ENCODE assay signal across 17 cellular contexts in the genomic region with DNA sequence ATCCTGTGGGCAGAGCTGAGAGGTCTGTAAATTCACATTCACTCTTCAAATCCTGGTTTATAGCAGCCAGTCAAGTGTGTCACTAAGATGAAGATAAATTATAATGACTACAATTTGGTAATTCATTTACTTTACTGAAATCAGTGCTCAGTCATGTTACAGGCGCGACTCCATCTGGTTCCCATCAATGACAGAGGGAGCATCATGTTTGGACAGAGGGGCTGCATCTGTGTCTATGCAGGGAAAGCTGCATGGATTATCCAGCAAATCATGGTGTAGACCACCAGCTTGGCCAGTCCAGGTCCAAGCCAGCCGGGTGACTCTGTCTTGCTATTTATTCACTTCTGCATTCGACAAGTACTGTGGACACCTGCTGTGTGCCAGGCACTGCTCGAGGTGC.
DNase-seq lines count a peak whose midpoint lies in the region; ATAC-seq and TF ChIP-seq lines count a peak whose summit lies in the region.
"Had no signal": no experiment of that assay in that cellular context is flagged by ENCODE, and none has a peak within 500 bp of the region (broad histone marks: within the 10 kb centered on the region; RNA-seq: fewer than 3 reads in every experiment).

No MANE protein-coding gene starts in this region.

- H3K27me3 Mint-ChIP-seq in activated T-cell treated with anti-CD3 and anti-CD28 coated beads, Interleukin-2, amount 50 U/mL, for 4 hours (ENCODE audit: low read depth) = no peaks in the 10 kb centered on the region
- H3K27me3 Mint-ChIP-seq: memory B cell had no signal

- ATAC-seq in right cardiac atrium = no peak
- no peak for ATAC-seq in HG03095 (IDR thresholded peaks at IDR 0.05; ENCODE audit: unreplicated experiment)
- ATAC-seq in activated T-cell treated with anti-CD3 and anti-CD28 coated beads, Interleukin-2, amount 50 U/mL, for 4 hours = no peak

- H3K4me3 ChIP-seq in BE2C (ENCODE audit: low read depth, low read length) (no peak overlapping the region), right cardiac atrium (ENCODE audit: low read length) (no peak overlapping the region), skeletal muscle satellite cell (ENCODE audit: low read length) (no peak overlapping the region)

- no peak for TF ChIP-seq CTCF in BE2C (IDR thresholded peaks at IDR 0.05; ENCODE audit: low read depth, low read length)

- H3K27me3 ChIP-seq in BE2C (no peaks in the 10 kb centered on the region), right cardiac atrium (ENCODE audit: control insufficient read depth, insufficient read depth) (no peaks in the 10 kb centered on the region), skeletal muscle satellite cell (ENCODE audit: control insufficient read depth, insufficient read depth, low read length) (no peaks in the 10 kb centered on the region)

- H3K4me2 ChIP-seq in skeletal muscle satellite cell (ENCODE audit: low read length) = no peak overlapping the region
- H3K4me2 ChIP-seq: KMS-11 had no signal

- intact Hi-C loops in right cardiac atrium (cut with DNase I) = no loop called here

- no peaks in the 10 kb centered on the region for H3K36me3 ChIP-seq in BE2C
- no peaks in the 10 kb centered on the region for H3K36me3 ChIP-seq in skeletal muscle satellite cell (ENCODE audit: insufficient read depth, low read length)

- H3K4me1 ChIP-seq in BE2C (peaks cover 44% of the 10 kb centered on the region), right cardiac atrium (ENCODE audit: control insufficient read depth, insufficient read depth, low read length) (peaks cover 21% of the 10 kb centered on the region), skeletal muscle satellite cell (ENCODE audit: control insufficient read depth, insufficient read depth, low read length) (peaks cover 55% of the 10 kb centered on the region)

- 96% methylated on average over 5 of the region's 5 CpGs for WGBS in right cardiac atrium

- peak overlapping the region; percentile 29 for H3K9ac ChIP-seq in skeletal muscle satellite cell (ENCODE audit: low read depth, low read length)
- H3K9ac ChIP-seq: KMS-11 had no signal

- no peaks in the 10 kb centered on the region for H3K9me3 Mint-ChIP-seq in activated T-cell treated with anti-CD3 and anti-CD28 coated beads, Interleukin-2, amount 50 U/mL, for 4 hours
- H3K9me3 Mint-ChIP-seq: activated naive CD4-positive, alpha-beta T cell treated with anti-CD3 and anti-CD28 coated beads, Interleukin-2, amount 50 U/mL, for 72 hours; activated T-helper 1 cell treated with anti-CD3 and anti-CD28 coated beads, Interleukin-12 subunit alpha, Interleukin-12 subunit beta, Interleukin-2, Interleukin-4 antibody, amounts not matched to agents 30 ng/mL and 10 ng/mL and 1 ng/mL, durations not matched to agents 14 hours and 24 hours and 36 hours; memory B cell had no signal

- DNase-seq in BE2C (peak; percentile 73), SK-N-DZ (ENCODE audit: low spot score) (peak; percentile 96), right cardiac atrium (no peak), NCI-H510A treated with DMSO at 0.1 percent for 48 hours (lab: John Stamatoyannopoulos, UW) (no peak), MV-4-11 (lab: John Stamatoyannopoulos, UW) (no peak)
- DNase-seq in activated T-cell treated with anti-CD3 and anti-CD28 coated beads, Interleukin-2, amount 50 U/mL, for 4 hours = no peak
- DNase-seq: effector CD4-positive, alpha-beta T cell; erythroblast; NCI-H1694 treated with DMSO at 0.1 percent for 48 hours; occipital lobe; SW 1271 had no signal

- no peak overlapping the region for H3K4me3 Mint-ChIP-seq in activated T-cell treated with anti-CD3 and anti-CD28 coated beads, Interleukin-2, amount 50 U/mL, for 4 hours
- H3K4me3 Mint-ChIP-seq: activated T-helper 1 cell treated with anti-CD3 and anti-CD28 coated beads, Interleukin-12 subunit alpha, Interleukin-12 subunit beta, Interleukin-2, Interleukin-4 antibody, amounts not matched to agents 30 ng/mL and 10 ng/mL and 1 ng/mL, durations not matched to agents 14 hours and 24 hours and 36 hours; memory B cell had no signal

- H3K36me3 Mint-ChIP-seq in activated T-cell treated with anti-CD3 and anti-CD28 coated beads, Interleukin-2, amount 50 U/mL, for 4 hours (ENCODE audit: insufficient read depth) = no peaks in the 10 kb centered on the region
- H3K36me3 Mint-ChIP-seq: activated naive CD4-positive, alpha-beta T cell treated with anti-CD3 and anti-CD28 coated beads, Interleukin-2, amount 50 U/mL, for 72 hours; memory B cell had no signal

- peaks cover 1% of the 10 kb centered on the region for H3K4me1 Mint-ChIP-seq in activated T-cell treated with anti-CD3 and anti-CD28 coated beads, Interleukin-2, amount 50 U/mL, for 4 hours (ENCODE audit: low read depth)
- H3K4me1 Mint-ChIP-seq: memory B cell had no signal

- H3K9me3 ChIP-seq in BE2C (no peaks in the 10 kb centered on the region), right cardiac atrium (ENCODE audit: control insufficient read depth, low read length) (no peaks in the 10 kb centered on the region), skeletal muscle satellite cell (replicated peaks; ENCODE audit: low read length) (no peaks in the 10 kb centered on the region)

- H3K27ac ChIP-seq in right cardiac atrium (ENCODE audit: low read length) = peak overlapping the region; percentile 55
- H3K27ac ChIP-seq: KMS-11 had no signal

Comparison
In these comparisons a context has a peak if more than half of its experiments do, and no peak if none do; other contexts are left out.
1. DNase-seq: peak in BE2C (single experiment) and SK-N-DZ (single experiment); none in right cardiac atrium (0 of 3), NCI-H510A treated with DMSO at 0.1 percent for 48 hours (single experiment), MV-4-11 (single experiment) and activated T-cell treated with anti-CD3 and anti-CD28 coated beads, Interleukin-2, amount 50 U/mL, for 4 hours (single experiment).